In the genomic region with DNA sequence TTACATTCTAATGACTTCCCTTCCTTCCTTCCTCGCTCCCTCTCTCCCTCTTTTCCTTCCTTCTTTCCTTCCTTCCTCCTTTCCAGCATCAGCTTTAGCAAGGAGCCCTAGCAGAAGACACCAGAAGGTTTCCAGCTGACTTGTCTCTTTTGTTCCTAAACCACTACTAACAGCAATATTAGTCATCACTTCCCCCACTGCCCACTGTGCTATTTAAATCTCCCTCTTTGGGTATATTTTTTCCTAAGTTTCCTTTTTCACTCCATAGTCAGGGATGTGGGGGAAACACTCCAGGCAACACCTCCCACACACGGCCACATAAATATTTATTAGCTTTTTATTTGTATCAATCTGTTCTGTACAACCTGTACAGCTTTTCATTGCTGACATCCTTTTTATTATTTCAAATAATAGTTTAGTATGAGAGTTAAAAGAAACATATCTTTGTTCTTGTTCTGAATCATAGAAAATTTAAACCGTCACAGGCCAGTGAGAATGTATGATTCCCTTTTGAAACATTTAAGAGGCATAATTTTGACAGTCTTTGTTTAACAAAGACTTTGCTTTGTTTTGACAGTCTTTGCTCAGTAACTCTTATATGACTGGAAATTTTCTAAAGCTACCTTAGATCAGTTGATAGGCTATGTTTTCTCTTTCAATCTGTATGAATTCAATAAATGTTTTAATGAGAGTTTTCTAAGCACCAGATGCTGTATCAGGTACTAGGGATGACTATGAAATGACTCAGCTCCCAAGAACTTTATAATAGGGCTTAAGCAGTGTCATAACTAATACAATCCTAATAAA, we compare ENCODE assay signal across 8 cellular contexts.
DNase-seq lines count a peak whose midpoint lies in the region; ATAC-seq, FAIRE-seq and TF ChIP-seq lines count a peak whose summit lies in the region.
"Not testable (repeated sequence)": the region's sequence is repeated elsewhere in the genome, so short reads cannot be mapped to it uniquely, and the experiment has no call there.

No MANE protein-coding gene starts in this region.

- CTCF ChIA-PET in activated CD4-positive, alpha-beta T cell treated with anti-CD3 and anti-CD28 coated beads for 36 hours (lab: Charles Lee): interaction anchor here (1.1 to 3.0 kb wide), 4 partner anchors 10 to 627 kb away, joined by 3 to 13 read pairs (median 6); no protein-coding TSS in a partner anchor
- CTCF ChIA-PET in naive thymus-derived CD4-positive, alpha-beta T cell (lab: Charles Lee): not testable (repeated sequence)

- not testable (repeated sequence) for H3K4me3 ChIP-seq in naive thymus-derived CD4-positive, alpha-beta T cell (ENCODE audit: low read length)

- H3K27ac ChIP-seq in naive thymus-derived CD4-positive, alpha-beta T cell (ENCODE audit: low read depth, low read length): not testable (repeated sequence)

- H3K36me3 Mint-ChIP-seq in CD14-positive monocyte; activated CD4-positive, alpha-beta T cell treated with anti-CD3 and anti-CD28 coated beads for 36 hours (ENCODE audit: low read depth); naive thymus-derived CD4-positive, alpha-beta T cell: not testable (repeated sequence)

- not testable (repeated sequence) for DNase-seq in CD14-positive monocyte (ENCODE audit: low spot score); activated CD4-positive, alpha-beta T cell treated with anti-CD3 and anti-CD28 coated beads for 36 hours; frontal cortex (ENCODE audit: low spot score in 2 of 2); naive thymus-derived CD4-positive, alpha-beta T cell
- DNase-seq in HCEC 1CT (peak; percentile 0), M059J (ENCODE audit: low read depth) (peak; percentile 46)

- not testable (repeated sequence) for H3K27me3 ChIP-seq in naive thymus-derived CD4-positive, alpha-beta T cell (ENCODE audit: control insufficient read depth in 2 of 2, insufficient read depth in 2 of 2, low read length in 2 of 2)

- not testable (repeated sequence) for TF ChIP-seq CTCF in CD14-positive monocyte (IDR thresholded peaks at IDR 0.05)

- ATAC-seq in GM19035 (IDR thresholded peaks at IDR 0.05; ENCODE audit: unreplicated experiment): peak; percentile 49
- ATAC-seq in HG03159 (IDR thresholded peaks at IDR 0.05; ENCODE audit: unreplicated experiment): peak; percentile 58
- peak; percentile 69 for ATAC-seq in activated CD4-positive, alpha-beta T cell treated with anti-CD3 and anti-CD28 coated beads for 36 hours
- peak; percentile 56 for ATAC-seq in naive thymus-derived CD4-positive, alpha-beta T cell

- not testable (repeated sequence) for H3K36me3 ChIP-seq in naive thymus-derived CD4-positive, alpha-beta T cell (ENCODE audit: control insufficient read depth in 2 of 3, insufficient read depth in 3 of 3, low read length in 3 of 3)

- H3K4me1 Mint-ChIP-seq in CD14-positive monocyte: peaks cover 34% of the 10 kb centered on the region
- peaks cover 10% of the 10 kb centered on the region for H3K4me1 Mint-ChIP-seq in activated CD4-positive, alpha-beta T cell treated with anti-CD3 and anti-CD28 coated beads for 36 hours
- not testable (repeated sequence) for H3K4me1 Mint-ChIP-seq in naive thymus-derived CD4-positive, alpha-beta T cell

- peak overlapping the region in 1 of 2 donors; percentile 28 for H3K4me3 Mint-ChIP-seq in CD14-positive monocyte
- H3K4me3 Mint-ChIP-seq in activated CD4-positive, alpha-beta T cell treated with anti-CD3 and anti-CD28 coated beads for 36 hours; naive thymus-derived CD4-positive, alpha-beta T cell: not testable (repeated sequence)

- not testable (repeated sequence) for H3K4me1 ChIP-seq in naive thymus-derived CD4-positive, alpha-beta T cell (ENCODE audit: control insufficient read depth in 2 of 2, insufficient read depth in 2 of 2, low read length in 2 of 2)

- peak overlapping the region in 5 of 7 donors; percentile 1 to 33 (median 3) for H3K27ac Mint-ChIP-seq in CD14-positive monocyte
- H3K27ac Mint-ChIP-seq in activated CD4-positive, alpha-beta T cell treated with anti-CD3 and anti-CD28 coated beads for 36 hours; naive thymus-derived CD4-positive, alpha-beta T cell: not testable (repeated sequence)

- not testable (repeated sequence) for H3K9me3 Mint-ChIP-seq in CD14-positive monocyte; activated CD4-positive, alpha-beta T cell treated with anti-CD3 and anti-CD28 coated beads for 36 hours (ENCODE audit: low read depth)
- H3K9me3 Mint-ChIP-seq in naive thymus-derived CD4-positive, alpha-beta T cell: peaks cover 0 to 13% (median 0%) of the 10 kb centered on the region in 11 donors

- not testable (repeated sequence) for H3K27me3 Mint-ChIP-seq in CD14-positive monocyte (ENCODE audit: low read depth in 3 of 3); activated CD4-positive, alpha-beta T cell treated with anti-CD3 and anti-CD28 coated beads for 36 hours
- H3K27me3 Mint-ChIP-seq in naive thymus-derived CD4-positive, alpha-beta T cell: peaks cover 0 to 27% (median 13%) of the 10 kb centered on the region in 5 donors

- peak; percentile 83 for FAIRE-seq in frontal cortex (lab: Jason Lieb, UNC)

- H3K9me3 ChIP-seq in naive thymus-derived CD4-positive, alpha-beta T cell (ENCODE audit: control insufficient read depth in 2 of 3, low read length in 3 of 3): not testable (repeated sequence)

- POLR2A ChIA-PET in activated CD4-positive, alpha-beta T cell treated with anti-CD3 and anti-CD28 coated beads for 36 hours (lab: Charles Lee); naive thymus-derived CD4-positive, alpha-beta T cell (lab: Charles Lee): not testable (repeated sequence)

- intact Hi-C loops in CD14-positive monocyte (cut with micrococcal nuclease); activated CD4-positive, alpha-beta T cell treated with anti-CD3 and anti-CD28 coated beads for 36 hours (cut with DNase I, micrococcal nuclease); naive thymus-derived CD4-positive, alpha-beta T cell (cut with micrococcal nuclease): not testable (repeated sequence)
